In genomic region chr3:185079620-185080019, GRCh38 we compare ENCODE assay signal across 24 cellular contexts.
DNase-seq lines count a peak whose midpoint lies in the region; ATAC-seq, FAIRE-seq and TF ChIP-seq lines count a peak whose summit lies in the region.
"Had no signal": no experiment of that assay in that cellular context is flagged by ENCODE, and none has a peak within 500 bp of the region (broad histone marks: within the 10 kb centered on the region; RNA-seq: fewer than 3 reads in every experiment).

No MANE protein-coding gene starts in this region.

- DNase-seq in HepG2 (ENCODE audit: low spot score) (no peak), right lobe of liver (no peak), hepatocyte (ENCODE audit: low spot score) (no peak), osteoblast (ENCODE audit: insufficient read length, low spot score, missing footprints) (no peak), endothelial cell (ENCODE audit: low spot score) (no peak), activated T-cell treated with anti-CD3 and anti-CD28 coated beads for 4 hours (no peak), DMS114 treated with DMSO at 0.1 percent for 48 hours (lab: John Stamatoyannopoulos, UW; ENCODE audit: unreplicated experiment) (no peak), NCI-H774 (lab: John Stamatoyannopoulos, UW) (no peak)
- DNase-seq: AML-193; Caco-2; CD4-positive, alpha-beta T cell; DMS153; DMS79; GDM1; HCEC 1CT had no signal

- H3K4me2 ChIP-seq in HepG2 (ENCODE audit: low read depth, low read length) (no peak overlapping the region), hepatocyte (peak overlapping the region; percentile 34), osteoblast (ENCODE audit: insufficient read depth, low read length) (no peak overlapping the region)
- H3K4me2 ChIP-seq: A549, GM23338 had no signal

- H3K4me3 ChIP-seq in HepG2 (replicated peaks in 1 of 3; ENCODE audit: insufficient read depth in 1 of 3, low read depth in 2 of 3, low read length in 3 of 3) (no peak overlapping the region), right lobe of liver (no peak overlapping the region), hepatocyte (no peak overlapping the region), osteoblast (ENCODE audit: insufficient read depth, low read length) (no peak overlapping the region)
- H3K4me3 ChIP-seq: A549, GM23338 had no signal

- H3K27ac Mint-ChIP-seq in endothelial cell (ENCODE audit: unreplicated experiment), result no peak overlapping the region
- H3K27ac Mint-ChIP-seq: CD4-positive, alpha-beta T cell; GM23338 had no signal

- no peaks in the 10 kb centered on the region for H3K9me2 ChIP-seq in hepatocyte (replicated peaks; ENCODE audit: insufficient read depth)

- in situ Hi-C loops in HepG2 (cut with HindIII; ENCODE audit: extremely low pct_ligation_motif_present, low pct_unique_long_range_greater_than_20kb), result no loop called here

- peaks cover 6% of the 10 kb centered on the region for H3K27me3 Mint-ChIP-seq in endothelial cell (ENCODE audit: unreplicated experiment)

- H3K9me3 ChIP-seq in HepG2 (ENCODE audit: low read length) (no peaks in the 10 kb centered on the region), right lobe of liver (no peaks in the 10 kb centered on the region), hepatocyte (ENCODE audit: low read depth) (no peaks in the 10 kb centered on the region), osteoblast (ENCODE audit: low read depth, low read length) (no peaks in the 10 kb centered on the region)
- H3K9me3 ChIP-seq: A549, Caco-2 had no signal

- POLR2A ChIA-PET in HepG2 (lab: Yijun Ruan, JAX), result no interaction called here

- H3K4me1 Mint-ChIP-seq in endothelial cell (ENCODE audit: unreplicated experiment), result no peaks in the 10 kb centered on the region
- H3K4me1 Mint-ChIP-seq: GM23338 had no signal

- no peak for TF ChIP-seq POLR2A in HepG2 (IDR thresholded peaks at IDR 0.05; ENCODE audit: insufficient read depth in 1 of 2, low read depth in 2 of 2, low read length in 2 of 2)
- TF ChIP-seq POLR2A in right lobe of liver (IDR thresholded peaks at IDR 0.05), result no peak

- no peaks in the 10 kb centered on the region for H3K36me3 Mint-ChIP-seq in endothelial cell (ENCODE audit: low read depth, unreplicated experiment)

- no peaks in the 10 kb centered on the region for H3K9me3 Mint-ChIP-seq in endothelial cell (ENCODE audit: unreplicated experiment)
- H3K9me3 Mint-ChIP-seq: CD4-positive, alpha-beta T cell; GM23338 had no signal

- no TSS peak for BruUV-seq in HepG2 (replicated peaks; lab: Mats Ljungman, UMichigan)

- H2AFZ ChIP-seq in HepG2 (ENCODE audit: low read length) (no peak overlapping the region), hepatocyte (no peak overlapping the region), osteoblast (ENCODE audit: low read length) (peak overlapping the region; percentile 26)
- H2AFZ ChIP-seq: GM23338 had no signal

- no peak overlapping the region for H3K4me3 Mint-ChIP-seq in endothelial cell (ENCODE audit: unreplicated experiment)
- H3K4me3 Mint-ChIP-seq: CD4-positive, alpha-beta T cell; GM23338 had no signal

- CTCF ChIA-PET in HepG2 (lab: Yijun Ruan, JAX; ENCODE audit: low intra/inter-chr PET ratio, low total read pairs), result no interaction called here

- H3K36me3 ChIP-seq in HepG2 (replicated peaks in 1 of 2; ENCODE audit: control insufficient read depth in 1 of 2, insufficient read depth in 2 of 2, low read length in 2 of 2) (no peaks in the 10 kb centered on the region; a peak in 1 of 5 replicates), right lobe of liver (no peaks in the 10 kb centered on the region), hepatocyte (replicated peaks; ENCODE audit: insufficient read depth, low read depth) (no peaks in the 10 kb centered on the region), osteoblast (ENCODE audit: insufficient read depth, low read length) (no peaks in the 10 kb centered on the region)

- 30% methylated on average over 1 of the region's 1 CpG for WGBS in HepG2 (ENCODE audit: low lambda C conversion rate)
- WGBS in right lobe of liver (ENCODE audit: insufficient coverage, low coverage, low lambda C conversion rate, missing lambda C conversion rate), result 71% methylated on average over 1 of the region's 1 CpG
- WGBS in hepatocyte (ENCODE audit: low lambda C conversion rate, missing lambda C conversion rate), result 47% methylated on average over 1 of the region's 1 CpG

- H3K4me1 ChIP-seq in HepG2 (ENCODE audit: insufficient read depth, low read length) (no peaks in the 10 kb centered on the region), right lobe of liver (no peaks in the 10 kb centered on the region), hepatocyte (ENCODE audit: insufficient read depth) (peaks cover 3% of the 10 kb centered on the region), osteoblast (ENCODE audit: insufficient read depth, low read length) (no peaks in the 10 kb centered on the region)
- H3K4me1 ChIP-seq: A549 had no signal

- H3K9ac ChIP-seq in HepG2 (ENCODE audit: insufficient read depth, low read depth, low read length), result no peak overlapping the region

- peaks cover 1 to 3% of the 10 kb centered on the region in 2 experiments; a peak in 2 of 5 replicates for H3K27me3 ChIP-seq in HepG2 (ENCODE audit: control insufficient read depth in 1 of 2, insufficient read depth in 2 of 2, low read length in 2 of 2)
- no peaks in the 10 kb centered on the region for H3K27me3 ChIP-seq in right lobe of liver
- no peaks in the 10 kb centered on the region for H3K27me3 ChIP-seq in hepatocyte
- no peaks in the 10 kb centered on the region for H3K27me3 ChIP-seq in osteoblast (ENCODE audit: insufficient read depth, low read length)

- TF ChIP-seq CTCF in HepG2 (CRISPR knock-in tag; IDR thresholded peaks at IDR 0.05) (no peak), right lobe of liver (IDR thresholded peaks at IDR 0.05) (no peak), hepatocyte (IDR thresholded peaks at IDR 0.05; ENCODE audit: poor library complexity) (no peak), osteoblast (IDR thresholded peaks at IDR 0.05; ENCODE audit: extremely low read depth, low read depth, low read length) (no peak), endothelial cell (IDR thresholded peaks at IDR 0.05; ENCODE audit: unreplicated experiment) (no peak)

- H4K20me1 ChIP-seq in HepG2 (ENCODE audit: insufficient read depth, low read length), result no peaks in the 10 kb centered on the region
- H4K20me1 ChIP-seq in hepatocyte (ENCODE audit: insufficient read depth, poor library complexity, severe bottlenecking), result no peaks in the 10 kb centered on the region
- H4K20me1 ChIP-seq in osteoblast (ENCODE audit: insufficient read depth, low read length), result no peaks in the 10 kb centered on the region

- H3K79me2 ChIP-seq in HepG2 (ENCODE audit: insufficient read depth, low read length) (no peaks in the 10 kb centered on the region), hepatocyte (no peaks in the 10 kb centered on the region), osteoblast (ENCODE audit: insufficient read depth, low read length) (no peaks in the 10 kb centered on the region)

- no peak for TF ChIP-seq RAD21 in HepG2 (CRISPR knock-in tag; IDR thresholded peaks at IDR 0.05)

- intact Hi-C loops in HepG2 (cut with micrococcal nuclease; ENCODE audit: unreplicated experiment) (no loop called here), right lobe of liver (cut with DNase I) (no loop called here)

- no peak for FAIRE-seq in HepG2 (lab: Jason Lieb, UNC)
- FAIRE-seq: A549, D721Med, GM12892, GM18507, H54 had no signal

- ATAC-seq in HepG2, result no peak
- ATAC-seq in right lobe of liver, result no peak
- ATAC-seq: A549, GM23338 had no signal

- no peak overlapping the region for H3K27ac ChIP-seq in HepG2 (ENCODE audit: extremely low read length, insufficient read depth, low read length)
- H3K27ac ChIP-seq in right lobe of liver, result no peak overlapping the region
- no peak overlapping the region for H3K27ac ChIP-seq in hepatocyte
- H3K27ac ChIP-seq in osteoblast (ENCODE audit: low read depth, low read length), result no peak overlapping the region
- H3K27ac ChIP-seq: 22Rv1, A549, C4-2B, HL-60 had no signal

- no peak for TF ChIP-seq EP300 in HepG2 (IDR thresholded peaks at IDR 0.05; ENCODE audit: low read depth in 2 of 2, low read length in 2 of 2)
- no peak for TF ChIP-seq EP300 in HepG2 (CRISPR knock-in tag; IDR thresholded peaks at IDR 0.05; ENCODE audit: borderline replicate concordance)

TF ChIP-seq in HepG2, 621 proteins besides CTCF, POLR2A, EP300 and RAD21:
- TF ChIP-seq, protein P1, sequence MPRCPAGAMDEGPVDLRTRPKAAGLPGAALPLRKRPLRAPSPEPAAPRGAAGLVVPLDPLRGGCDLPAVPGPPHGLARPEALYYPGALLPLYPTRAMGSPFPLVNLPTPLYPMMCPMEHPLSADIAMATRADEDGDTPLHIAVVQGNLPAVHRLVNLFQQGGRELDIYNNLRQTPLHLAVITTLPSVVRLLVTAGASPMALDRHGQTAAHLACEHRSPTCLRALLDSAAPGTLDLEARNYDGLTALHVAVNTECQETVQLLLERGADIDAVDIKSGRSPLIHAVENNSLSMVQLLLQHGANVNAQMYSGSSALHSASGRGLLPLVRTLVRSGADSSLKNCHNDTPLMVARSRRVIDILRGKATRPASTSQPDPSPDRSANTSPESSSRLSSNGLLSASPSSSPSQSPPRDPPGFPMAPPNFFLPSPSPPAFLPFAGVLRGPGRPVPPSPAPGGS (CRISPR knock-in tag; IDR thresholded peaks at IDR 0.05), result no peak
- TF ChIP-seq ZNF652 (CRISPR knock-in tag; IDR thresholded peaks at IDR 0.05; ENCODE audit: borderline replicate concordance, low read depth), result 0 out of 2 replicates have a peak, but pooled peaks have one; percentile 29
